In the genomic region with DNA sequence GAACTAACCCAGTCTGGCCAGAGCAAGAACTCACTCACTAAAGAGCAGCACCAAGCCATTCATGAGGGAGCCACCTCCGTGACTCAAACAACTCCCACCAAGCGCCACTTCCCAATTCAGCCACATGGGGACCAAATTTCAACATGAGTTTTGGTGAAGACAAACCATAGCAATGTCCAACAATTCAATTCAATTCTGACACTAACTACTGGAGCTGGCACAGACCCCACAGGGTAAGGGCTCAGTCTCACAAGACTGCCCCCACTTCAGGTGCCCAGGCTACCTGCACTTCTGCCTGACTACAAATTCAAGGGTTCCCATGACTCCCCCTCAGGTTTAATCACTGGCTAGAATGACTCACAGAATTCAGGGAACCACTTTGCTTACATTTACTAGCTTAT, we compare ENCODE assay signal across 8 cellular contexts. TPM values are rescaled to one million over a fixed set of nuclear protein-coding genes. Genes with fewer than 3 reads are reported as not detected.
DNase-seq lines count a peak whose midpoint lies in the region; ATAC-seq, FAIRE-seq and TF ChIP-seq lines count a peak whose summit lies in the region.

No MANE protein-coding gene starts in this region.

- H4K20me1 ChIP-seq in endothelial cell of umbilical vein (replicated peaks; ENCODE audit: control insufficient read depth, extremely low read depth, insufficient read depth, low read length), result no peaks in the 10 kb centered on the region

- no peak for FAIRE-seq in endothelial cell of umbilical vein (lab: Jason Lieb, UNC)

- intact Hi-C loops in Right ventricle myocardium inferior (cut with DNase I) (no loop called here), cardiac septum (cut with DNase I) (no loop called here), endothelial cell of umbilical vein (cut with micrococcal nuclease) (no loop called here)

- H3K27ac ChIP-seq in WERI-Rb-1, result no peak overlapping the region
- no peak overlapping the region for H3K27ac ChIP-seq in endothelial cell of umbilical vein (ENCODE audit: insufficient read depth, low read depth, low read length)

- H3K27me3 ChIP-seq in WERI-Rb-1 (ENCODE audit: insufficient read depth, low read depth, severe bottlenecking), result no peaks in the 10 kb centered on the region
- H3K27me3 ChIP-seq in endothelial cell of umbilical vein (ENCODE audit: control insufficient read depth in 2 of 2, insufficient read depth in 2 of 2, low read length in 2 of 2), result peaks cover 2 to 3% of the 10 kb centered on the region in 2 experiments

- CTCF ChIA-PET in endothelial cell of umbilical vein (lab: Charles Lee), result interaction anchor here (1.9 kb wide), 1 partner anchor 63 kb away, joined by 8 read pairs; no protein-coding TSS in a partner anchor

- no peak for TF ChIP-seq POLR2A in endothelial cell of umbilical vein (IDR thresholded peaks at IDR 0.05; ENCODE audit: low read depth, low read length)

- ATAC-seq in Right ventricle myocardium inferior (peak; percentile 13), GM18861 (IDR thresholded peaks at IDR 0.05; ENCODE audit: unreplicated experiment) (no peak), HG03175 (IDR thresholded peaks at IDR 0.05; ENCODE audit: unreplicated experiment) (no peak)

- POLR2A ChIA-PET in endothelial cell of umbilical vein (lab: Charles Lee), result no interaction called here

- DNase-seq in Right ventricle myocardium inferior (ENCODE audit: missing footprints), result no peak
- DNase-seq in cardiac septum (ENCODE audit: low spot score), result no peak
- DNase-seq in WERI-Rb-1, result no peak
- DNase-seq in endothelial cell of umbilical vein (ENCODE audit: low read depth, low spot score), result no peak
- peak; percentile 8 to 31 for DNase-seq in stimulated activated CD4-positive, alpha-beta T cell treated with anti-CD3 and anti-CD28 coated beads, Interleukin-1b, Interleukin-23, amount 100 ng/mL, for 4 hours (ENCODE audit: low read depth in 2 of 2)
- DNase-seq in NCI-H2107 treated with DMSO at 0.1 percent for 48 hours (lab: John Stamatoyannopoulos, UW; ENCODE audit: unreplicated experiment), result no peak

- TF ChIP-seq CTCF in WERI-Rb-1 (IDR thresholded peaks at IDR 0.05; ENCODE audit: low read depth, low read length) (peak; percentile 38), endothelial cell of umbilical vein (IDR thresholded peaks at IDR 0.05; ENCODE audit: extremely low read depth in 1 of 2, insufficient read depth in 1 of 2, low read depth in 1 of 2, low read length in 2 of 2) (peak; percentile 9 to 19)

- H3K9me3 ChIP-seq in WERI-Rb-1 (ENCODE audit: severe bottlenecking), result no peaks in the 10 kb centered on the region
- H3K9me3 ChIP-seq in endothelial cell of umbilical vein (replicated peaks; ENCODE audit: control insufficient read depth, insufficient read depth, low read length), result no peaks in the 10 kb centered on the region

- no peak overlapping the region for H3K9ac ChIP-seq in endothelial cell of umbilical vein (replicated peaks; ENCODE audit: extremely low read depth, insufficient read depth, low read length)

- no peak overlapping the region for H3K4me2 ChIP-seq in endothelial cell of umbilical vein (ENCODE audit: insufficient read depth, low read length)

- no peak overlapping the region for H2AFZ ChIP-seq in endothelial cell of umbilical vein (ENCODE audit: low read depth, low read length)

- dilution Hi-C loops in endothelial cell of umbilical vein (cut with MboI; ENCODE audit: extremely low pct_ligation_motif_present, low sequenced_read_pairs), result no loop called here

- H3K4me3 ChIP-seq in WERI-Rb-1 (ENCODE audit: low read depth, low read length) (no peak overlapping the region), endothelial cell of umbilical vein (replicated peaks in 1 of 3; ENCODE audit: insufficient read depth in 1 of 3, low read depth in 1 of 3, low read length in 3 of 3) (no peak overlapping the region)

- no peaks in the 10 kb centered on the region for H3K9me1 ChIP-seq in endothelial cell of umbilical vein (replicated peaks; ENCODE audit: control insufficient read depth, extremely low read depth, insufficient read depth, low read length)

- H3K36me3 ChIP-seq in WERI-Rb-1, result no peaks in the 10 kb centered on the region
- H3K36me3 ChIP-seq in endothelial cell of umbilical vein (ENCODE audit: control insufficient read depth in 2 of 2, extremely low read depth in 1 of 2, insufficient read depth in 2 of 2, low read length in 2 of 2), result no peaks in the 10 kb centered on the region

- no peaks in the 10 kb centered on the region for H3K4me1 ChIP-seq in endothelial cell of umbilical vein (ENCODE audit: control insufficient read depth, extremely low read depth, insufficient read depth, low read length)

- H3K79me2 ChIP-seq in endothelial cell of umbilical vein (ENCODE audit: control insufficient read depth, insufficient read depth, low read length), result no peaks in the 10 kb centered on the region

- BruUV-seq in endothelial cell of umbilical vein (replicated peaks; lab: Mats Ljungman, UMichigan), result no TSS peak

TF ChIP-seq in endothelial cell of umbilical vein, 7 proteins besides CTCF, POLR2A, EP300 and RAD21:
- TF ChIP-seq MYC (IDR thresholded peaks at IDR 0.05; ENCODE audit: low read depth, low read length) (no peak), FOS (IDR thresholded peaks at IDR 0.05; ENCODE audit: borderline replicate concordance, insufficient read depth, low read length) (no peak), GATA2 (IDR thresholded peaks at IDR 0.05; ENCODE audit: insufficient read depth, insufficient read length, low read depth, low read length) (no peak), EZH2 (IDR thresholded peaks at IDR 0.05; ENCODE audit: borderline replicate concordance, low read depth, low read length, severe bottlenecking) (no peak), JUN (IDR thresholded peaks at IDR 0.05; ENCODE audit: borderline replicate concordance, insufficient read depth, insufficient read length, low read depth) (no peak), POLR2AphosphoS5 (IDR thresholded peaks at IDR 0.05; ENCODE audit: insufficient read depth, low read depth, low read length) (no peak)
- TF ChIP-seq, protein P1, sequence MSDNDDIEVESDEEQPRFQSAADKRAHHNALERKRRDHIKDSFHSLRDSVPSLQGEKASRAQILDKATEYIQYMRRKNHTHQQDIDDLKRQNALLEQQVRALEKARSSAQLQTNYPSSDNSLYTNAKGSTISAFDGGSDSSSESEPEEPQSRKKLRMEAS (IDR thresholded peaks at IDR 0.05; ENCODE audit: insufficient read depth, insufficient read length), result no peak

RNA-seq across cellular contexts. Expression of a gene that starts 48.8 kb away (rescaled TPM):
- 107 TPM for total RNA-seq in Right ventricle myocardium inferior
- 114 TPM for total RNA-seq in cardiac septum
- total RNA-seq in endothelial cell of umbilical vein, result 56.4 and 57.1 TPM in 2 replicates
- polyA plus RNA-seq in endothelial cell of umbilical vein, result 14.4 and 17.8 TPM in 2 replicates
- 35.0 and 36.2 TPM in 2 replicates for polyA plus RNA-seq in endothelial cell of umbilical vein (2011; cell fraction: cytosol; rRNA removed)
- polyA plus RNA-seq in endothelial cell of umbilical vein (2011; cell fraction: nucleus; rRNA removed), result 12.1 and 15.4 TPM in 2 replicates
- polyA plus RNA-seq in endothelial cell of umbilical vein (2012), result 38.3 and 54.9 TPM in 2 replicates
- polyA minus RNA-seq in endothelial cell of umbilical vein, result 11.1 and 11.7 TPM in 2 replicates
- 18.0 TPM for polyA minus RNA-seq in endothelial cell of umbilical vein (2011; cell fraction: cytosol; rRNA and poly(A)+ RNA removed)
- polyA minus RNA-seq in endothelial cell of umbilical vein (2011; cell fraction: nucleus; rRNA and poly(A)+ RNA removed), result 6.4 and 7.5 TPM in 2 replicates

Comparison
In these comparisons a context has a peak if more than half of its experiments do, and no peak if none do; other contexts are left out.
1. DNase-seq: peak in stimulated activated CD4-positive, alpha-beta T cell treated with anti-CD3 and anti-CD28 coated beads, Interleukin-1b, Interleukin-23, amount 100 ng/mL, for 4 hours (2 of 2); none in Right ventricle myocardium inferior (single experiment), cardiac septum (single experiment), WERI-Rb-1 (single experiment), endothelial cell of umbilical vein (single experiment) and NCI-H2107 treated with DMSO at 0.1 percent for 48 hours (single experiment).